8 cellular contexts compared by ENCODE assay signal in the genomic region with DNA sequence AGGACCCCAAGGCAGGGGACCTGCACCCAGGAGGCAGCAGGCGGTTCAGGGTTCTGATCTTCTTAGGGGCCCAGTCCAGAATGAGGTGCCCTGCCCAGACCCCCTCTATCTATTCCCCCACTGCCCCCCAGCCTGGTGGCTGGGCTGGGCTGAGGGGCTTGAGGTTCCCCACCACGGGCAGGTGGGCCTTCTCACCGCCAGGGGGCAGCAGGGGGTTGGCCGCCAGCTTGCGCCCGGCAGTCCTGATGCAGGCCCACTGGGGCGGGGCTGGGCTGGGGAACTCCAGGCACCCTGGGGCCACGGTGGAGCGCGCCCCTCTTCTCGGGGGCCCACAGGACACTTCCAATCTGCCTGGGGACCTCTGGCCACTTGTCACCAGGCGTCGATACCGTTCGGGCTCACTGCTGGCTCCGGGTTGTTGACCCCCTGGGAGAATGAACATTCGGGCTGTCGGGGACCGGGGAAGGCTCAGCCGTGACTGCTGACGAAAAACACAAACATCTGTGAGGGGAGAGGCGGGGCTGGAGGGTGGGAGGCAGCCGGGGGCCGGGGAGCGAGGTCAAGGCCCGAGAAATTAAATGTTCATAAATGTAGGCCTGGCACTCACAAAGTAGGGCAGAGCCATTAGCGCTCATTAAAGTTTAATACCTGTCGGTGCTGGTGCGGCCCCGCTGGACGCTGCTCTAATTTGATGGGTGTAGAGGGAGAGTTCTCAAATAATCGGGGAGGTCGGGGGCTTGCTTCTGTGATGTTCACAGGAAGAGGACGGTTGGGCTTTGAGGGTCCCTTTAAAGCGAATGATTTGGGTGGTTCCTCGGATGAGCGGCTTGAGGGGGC.
DNase-seq lines count a peak whose midpoint lies in the region; ATAC-seq, FAIRE-seq and TF ChIP-seq lines count a peak whose summit lies in the region.

No MANE protein-coding gene starts in this region.

- no peak overlapping the region for H3K9ac ChIP-seq in kidney (ENCODE audit: low read length in 2 of 2)

- no TSS peak for BruUV-seq in A673 (replicated peaks; lab: Mats Ljungman, UMichigan)

- peak; percentile 75 for DNase-seq in A673 (ENCODE audit: low spot score)
- peak; percentile 99 for DNase-seq in H7
- DNase-seq in T-helper 2 cell = peak; percentile 34 to 47 (median 37)
- no peak for DNase-seq in astrocyte of the cerebellum (ENCODE audit: low read depth)
- DNase-seq in kidney = peak; percentile 86
- peak; percentile 18 to 62 (median 38) for DNase-seq in stimulated activated CD4-positive, alpha-beta T cell treated with anti-CD3 and anti-CD28 coated beads, TNF-alpha, amount 100 ng/mL, for 1 hour (ENCODE audit: low read depth in 3 of 3, low spot score in 1 of 3)

- TF ChIP-seq CTCF in A673 (conservative IDR thresholded peaks at IDR 0.05; ENCODE audit: low read depth, low read length) (peak; percentile 96), astrocyte of the cerebellum (IDR thresholded peaks at IDR 0.05; ENCODE audit: low read depth, low read length, missing control alignments) (peak; percentile 90), kidney (IDR thresholded peaks at IDR 0.05; ENCODE audit: borderline replicate concordance, extremely low read depth, insufficient read depth) (peak; percentile 62)

- FAIRE-seq in kidney (lab: Jason Lieb, UNC) = no peak

- intact Hi-C loops in A673 (cut with micrococcal nuclease; ENCODE audit: unreplicated experiment) (loop anchor here (2.0 to 10.0 kb wide), 3 partner anchors 217 to 323 kb away; a partner anchor contains a TSS), kidney (cut with DNase I) (no loop called here)

- no peak for ATAC-seq in GM18502 (IDR thresholded peaks at IDR 0.05; ENCODE audit: poor library complexity, unreplicated experiment)
- no peak for ATAC-seq in HG03378 (IDR thresholded peaks at IDR 0.05; ENCODE audit: unreplicated experiment)

- H3K27ac ChIP-seq in A673 (ENCODE audit: low read depth, low read length, poor library complexity, severe bottlenecking) (no peak overlapping the region), kidney (ENCODE audit: low read depth in 2 of 2, low read length in 2 of 2) (no peak overlapping the region)

- H3K27me3 ChIP-seq in A673 (replicated peaks; ENCODE audit: insufficient read depth, low read depth, low read length, poor library complexity) (no peaks in the 10 kb centered on the region), H7 (ENCODE audit: control insufficient read depth, insufficient read depth, low read length) (no peaks in the 10 kb centered on the region)

- H3K36me3 ChIP-seq in A673 (ENCODE audit: insufficient read depth, low read length, poor library complexity, severe bottlenecking) (no peaks in the 10 kb centered on the region), H7 (replicated peaks; ENCODE audit: control insufficient read depth, insufficient read depth, low read length) (no peaks in the 10 kb centered on the region), kidney (ENCODE audit: control insufficient read depth in 1 of 2, insufficient read depth in 2 of 2, low read length in 2 of 2) (no peaks in the 10 kb centered on the region)

- POLR2A ChIA-PET in A673 (lab: Charles Lee; ENCODE audit: low non-redundant PET) = no interaction called here

- H3K4me3 ChIP-seq in A673 (ENCODE audit: low read depth, low read length, poor library complexity, severe bottlenecking) (no peak overlapping the region), H7 (ENCODE audit: insufficient read depth, low read depth, low read length) (no peak overlapping the region), astrocyte of the cerebellum (ENCODE audit: low read depth, low read length) (no peak overlapping the region), kidney (ENCODE audit: low read length in 2 of 2) (no peak overlapping the region)

- H3K9me3 ChIP-seq in A673 (ENCODE audit: low read depth, low read length, poor library complexity, severe bottlenecking) = no peaks in the 10 kb centered on the region
- H3K9me3 ChIP-seq in kidney (ENCODE audit: control insufficient read depth in 1 of 2, low read length in 2 of 2) = no peaks in the 10 kb centered on the region

- peaks cover 43% of the 10 kb centered on the region for H3K4me1 ChIP-seq in A673 (ENCODE audit: insufficient read depth, low read length, poor library complexity, severe bottlenecking)
- H3K4me1 ChIP-seq in kidney (ENCODE audit: control insufficient read depth in 1 of 2, insufficient read depth in 1 of 2, low read depth in 1 of 2, low read length in 2 of 2) = peaks cover 9 to 15% of the 10 kb centered on the region in 2 donors

- CTCF ChIA-PET in A673 (lab: Charles Lee) = interaction anchor here (0.6 to 1.0 kb wide), 4 partner anchors 9 to 338 kb away, joined by 3 to 6 read pairs (median 4); no protein-coding TSS in a partner anchor

- in situ Hi-C loops in astrocyte of the cerebellum (cut with HindIII; ENCODE audit: low sequenced_read_pairs) = no loop called here
